Comparison of ENCODE assay signal across 17 cellular contexts in genomic region chr11:78132475-78132874, GRCh38.
"Had no signal": no experiment of that assay in that cellular context is flagged by ENCODE, and none has a peak within 500 bp of the region (broad histone marks: within the 10 kb centered on the region; RNA-seq: fewer than 3 reads in every experiment).

No MANE protein-coding gene starts in this region.

- H3K27ac ChIP-seq: hepatocyte, left ventricle myocardium inferior, tibial artery had no signal

- H3K27me3 ChIP-seq: hepatocyte, tibial artery had no signal

- H2AFZ ChIP-seq: hepatocyte had no signal

- ATAC-seq: esophagus mucosa; natural killer cell; stimulated activated naive CD8-positive, alpha-beta T cell treated with anti-CD3 and anti-CD28 coated beads, Interleukin-15, amount 100 ng/mL, for 72 hours had no signal

- H3K4me3 ChIP-seq: hepatocyte, left ventricle myocardium inferior, tibial artery had no signal

- DNase-seq: activated CD4-positive, alpha-beta T cell treated with anti-CD3 and anti-CD28 coated beads, Interleukin-2, amount 50 U/mL, for 4 hours; activated CD8-positive, alpha-beta memory T cell treated with anti-CD3 and anti-CD28 coated beads for 24 hours; activated CD8-positive, alpha-beta memory T cell treated with anti-CD3 and anti-CD28 coated beads, Interleukin-2, amount 50 U/mL, for 4 hours; activated naive CD4-positive, alpha-beta T cell treated with Interleukin-2 at 50 U/mL for 16 hours; activated naive CD8-positive, alpha-beta T cell treated with anti-CD3 and anti-CD28 coated beads for 36 hours; activated T-cell treated with anti-CD3 and anti-CD28 coated beads, Interleukin-2, amount 50 U/mL, for 24 hours; effector memory CD4-positive, alpha-beta T cell; foreskin melanocyte; immature natural killer cell; left ventricle myocardium inferior; midbrain; natural killer cell; retina; stimulated activated naive CD8-positive, alpha-beta T cell treated with anti-CD3 and anti-CD28 coated beads, Interleukin-15, amount 100 ng/mL, for 72 hours; tibial artery had no signal

- H3K36me3 ChIP-seq: tibial artery had no signal

- H3K4me2 ChIP-seq: hepatocyte had no signal

- H3K9me3 ChIP-seq: left ventricle myocardium inferior, tibial artery had no signal

- H3K4me1 ChIP-seq: tibial artery had no signal
